ENCODE assay signal across 20 cellular contexts in genomic region chr11:85620243-85620642, GRCh38. TPM values are rescaled to one million over a fixed set of nuclear protein-coding genes. Genes with fewer than 3 reads are reported as not detected.
A peak's percentile ranks its signal among the peaks of the same experiment; 100 is the strongest.
DNase-seq lines count a peak whose midpoint lies in the region; ATAC-seq and TF ChIP-seq lines count a peak whose summit lies in the region.
"Had no signal": no experiment of that assay in that cellular context is flagged by ENCODE, and none has a peak within 500 bp of the region (broad histone marks: within the 10 kb centered on the region; RNA-seq: fewer than 3 reads in every experiment).

No MANE protein-coding gene starts in this region.

- H3K4me3 ChIP-seq in coronary artery (no peak overlapping the region), esophagus squamous epithelium (no peak overlapping the region)
- H3K4me3 ChIP-seq: BLaER1, GM12878, GM23248 had no signal

- DNase-seq in activated T-cell treated with anti-CD3 and anti-CD28 coated beads, Interleukin-2, amount 50 U/mL, for 72 hours, result no peak
- DNase-seq in activated T-cell treated with anti-CD3 and anti-CD28 coated beads for 4 hours (no peak), kidney tubule cell (ENCODE audit: low spot score) (peak; percentile 15), DMS153 (lab: John Stamatoyannopoulos, UW) (no peak), coronary artery (ENCODE audit: low spot score) (no peak), esophagus squamous epithelium (lab: John Stamatoyannopoulos, UW) (no peak), GM20000 (ENCODE audit: low spot score) (no peak)
- DNase-seq: 8988T; CD4-positive, alpha-beta memory T cell; DMS53; DND-41; EL; GM23248; HCEC 1CT had no signal

- TF ChIP-seq CTCF in nephron (IDR thresholded peaks at IDR 0.05; ENCODE audit: unreplicated experiment in 3 of 3), result no peak
- no peak for TF ChIP-seq CTCF in coronary artery (IDR thresholded peaks at IDR 0.05)
- no peak for TF ChIP-seq CTCF in esophagus squamous epithelium (IDR thresholded peaks at IDR 0.05)
- TF ChIP-seq CTCF in GM20000 (IDR thresholded peaks at IDR 0.05; ENCODE audit: extremely low read depth, missing control alignments), result no peak

- WGBS in esophagus squamous epithelium, 2 donors, result 63 to 64% methylated on average over 3 of the region's 3 CpGs

- TF ChIP-seq POLR2A in esophagus squamous epithelium (IDR thresholded peaks at IDR 0.05), result no peak

- no peaks in the 10 kb centered on the region for H3K9me3 ChIP-seq in esophagus squamous epithelium
- H3K9me3 ChIP-seq: BLaER1 had no signal

- no peaks in the 10 kb centered on the region for H3K9me3 Mint-ChIP-seq in activated T-cell treated with anti-CD3 and anti-CD28 coated beads, Interleukin-2, amount 50 U/mL, for 72 hours
- no peaks in the 10 kb centered on the region for H3K9me3 Mint-ChIP-seq in nephron
- H3K9me3 Mint-ChIP-seq: CD4-positive, alpha-beta memory T cell; IgD-negative memory B cell had no signal

- H3K27ac Mint-ChIP-seq in activated T-cell treated with anti-CD3 and anti-CD28 coated beads, Interleukin-2, amount 50 U/mL, for 72 hours, result no peak overlapping the region
- H3K27ac Mint-ChIP-seq in nephron, result peak overlapping the region; percentile 31 to 86 (median 64)
- H3K27ac Mint-ChIP-seq: CD14-positive monocyte; CD4-positive, alpha-beta memory T cell had no signal

- no peaks in the 10 kb centered on the region for H3K27me3 Mint-ChIP-seq in activated T-cell treated with anti-CD3 and anti-CD28 coated beads, Interleukin-2, amount 50 U/mL, for 72 hours (ENCODE audit: low read depth)
- H3K27me3 Mint-ChIP-seq in nephron (ENCODE audit: low read depth), result no peaks in the 10 kb centered on the region

- peaks cover 0 to 5% (median 0%) of the 10 kb centered on the region in 3 donors for H3K4me1 ChIP-seq in esophagus squamous epithelium
- H3K4me1 ChIP-seq: BLaER1 had no signal

- H3K36me3 ChIP-seq in esophagus squamous epithelium, result no peaks in the 10 kb centered on the region
- H3K36me3 ChIP-seq: BLaER1 had no signal

- H3K4me3 Mint-ChIP-seq in activated T-cell treated with anti-CD3 and anti-CD28 coated beads, Interleukin-2, amount 50 U/mL, for 72 hours, result peak overlapping the region; percentile 38 to 61
- no peak overlapping the region for H3K4me3 Mint-ChIP-seq in nephron
- H3K4me3 Mint-ChIP-seq: CD14-positive monocyte; CD4-positive, alpha-beta memory T cell; IgD-negative memory B cell had no signal

- no peaks in the 10 kb centered on the region for H3K27me3 ChIP-seq in esophagus squamous epithelium
- H3K27me3 ChIP-seq: BLaER1 had no signal

- peak; percentile 58 to 73 for ATAC-seq in activated T-cell treated with anti-CD3 and anti-CD28 coated beads, Interleukin-2, amount 50 U/mL, for 72 hours (replicated peaks in 1 of 2)
- ATAC-seq: GM12878, HepG2 had no signal

- no peak overlapping the region for H3K27ac ChIP-seq in coronary artery
- H3K27ac ChIP-seq in esophagus squamous epithelium, result no peak overlapping the region
- H3K27ac ChIP-seq: BLaER1, GM23248 had no signal

- no peaks in the 10 kb centered on the region for H3K36me3 Mint-ChIP-seq in activated T-cell treated with anti-CD3 and anti-CD28 coated beads, Interleukin-2, amount 50 U/mL, for 72 hours (ENCODE audit: insufficient read depth in 2 of 2)
- H3K36me3 Mint-ChIP-seq in nephron (ENCODE audit: low read depth), result no peaks in the 10 kb centered on the region
- H3K36me3 Mint-ChIP-seq: CD14-positive monocyte had no signal

- intact Hi-C loops in esophagus squamous epithelium (cut with DNase I), result no loop called here

- H3K4me1 Mint-ChIP-seq in activated T-cell treated with anti-CD3 and anti-CD28 coated beads, Interleukin-2, amount 50 U/mL, for 72 hours (ENCODE audit: low read depth), result peaks cover 37% of the 10 kb centered on the region
- H3K4me1 Mint-ChIP-seq in nephron, result peaks cover 5% of the 10 kb centered on the region
- H3K4me1 Mint-ChIP-seq: CD14-positive monocyte had no signal

RNA-seq across cellular contexts. Expression of gene DLG2, which starts 6.9 kb away (rescaled TPM):
- total RNA-seq in activated T-cell treated with anti-CD3 and anti-CD28 coated beads, Interleukin-2, amount 50 U/mL, for 72 hours, result 1 to 10 TPM; 4.1 to 5.3 TPM
- total RNA-seq in esophagus squamous epithelium, result 10 to 100 TPM in 3 of 4 donors, 1 to 10 TPM in 1; 2.9 to 27.7 (median 12.6) TPM

RNA-seq across cellular contexts. Expression of gene TMEM126B, which starts 8.2 kb away (rescaled TPM):
- total RNA-seq in activated T-cell treated with anti-CD3 and anti-CD28 coated beads, Interleukin-2, amount 50 U/mL, for 72 hours, result 10 to 100 TPM; 51.8 to 55.2 TPM
- 10 to 100 TPM; 13.6 to 43.0 (median 38.7) TPM for total RNA-seq in esophagus squamous epithelium

RNA-seq across cellular contexts. Expression of gene TMEM126A, which starts 27.5 kb away (rescaled TPM):
- 10 to 100 TPM; 38.6 to 42.5 TPM for total RNA-seq in activated T-cell treated with anti-CD3 and anti-CD28 coated beads, Interleukin-2, amount 50 U/mL, for 72 hours
- 10 to 100 TPM in 3 of 4 donors, 1 to 10 TPM in 1; 6.8 to 38.3 (median 25.7) TPM for total RNA-seq in esophagus squamous epithelium

RNA-seq across cellular contexts. Expression of gene CREBZF, which starts 44.7 kb away (rescaled TPM):
- 10 to 100 TPM; 52.9 to 56.0 TPM for total RNA-seq in activated T-cell treated with anti-CD3 and anti-CD28 coated beads, Interleukin-2, amount 50 U/mL, for 72 hours
- 10 to 100 TPM; 14.8 to 67.3 (median 27.6) TPM for total RNA-seq in esophagus squamous epithelium

Comparison
In these comparisons a context has a peak if more than half of its experiments do, and no peak if none do; other contexts are left out.
1. H3K4me3 Mint-ChIP-seq: peak in activated T-cell treated with anti-CD3 and anti-CD28 coated beads, Interleukin-2, amount 50 U/mL, for 72 hours (2 of 2); none in nephron (0 of 3).